In the genomic region with DNA sequence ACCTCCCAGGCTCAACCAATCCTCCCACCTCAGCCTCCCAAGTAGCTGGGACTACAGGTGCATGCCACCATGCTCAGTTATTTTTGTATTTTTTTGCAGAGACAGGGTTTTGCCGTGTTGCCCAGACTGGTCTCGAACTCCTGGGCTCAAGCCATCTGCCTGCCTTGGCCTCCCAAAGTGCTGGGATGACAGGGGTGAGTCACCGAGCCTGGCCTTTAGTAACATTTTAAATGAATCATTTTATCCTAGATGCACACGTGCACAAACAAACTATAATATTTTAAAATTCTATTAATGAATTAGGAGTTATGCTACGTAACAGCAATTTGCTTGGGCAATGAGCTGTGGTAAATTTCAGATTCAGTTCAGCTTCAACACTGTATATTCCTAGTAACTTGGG, we compare ENCODE assay signal across 2 cellular contexts.
A peak's percentile ranks its signal among the peaks of the same experiment; 100 is the strongest.
TF ChIP-seq lines count a peak whose summit lies in the region.

No MANE protein-coding gene starts in this region.

TF ChIP-seq in SK-N-SH, 30 proteins besides CTCF, POLR2A, EP300 and RAD21:
- TF ChIP-seq PBX3 (IDR thresholded peaks at IDR 0.05) (no peak), JUND (IDR thresholded peaks at IDR 0.05) (no peak), IRF3 (IDR thresholded peaks at IDR 0.05; ENCODE audit: low read depth, low read length) (no peak), FOSL2 (IDR thresholded peaks at IDR 0.05; ENCODE audit: borderline replicate concordance, low read depth) (peak; percentile 22; the same call in 1 of the 2 replicates), YY1 (IDR thresholded peaks at IDR 0.05; ENCODE audit: low read depth) (no peak), FOXM1 (IDR thresholded peaks at IDR 0.05; ENCODE audit: low read depth) (no peak)
- TF ChIP-seq, protein P1, sequence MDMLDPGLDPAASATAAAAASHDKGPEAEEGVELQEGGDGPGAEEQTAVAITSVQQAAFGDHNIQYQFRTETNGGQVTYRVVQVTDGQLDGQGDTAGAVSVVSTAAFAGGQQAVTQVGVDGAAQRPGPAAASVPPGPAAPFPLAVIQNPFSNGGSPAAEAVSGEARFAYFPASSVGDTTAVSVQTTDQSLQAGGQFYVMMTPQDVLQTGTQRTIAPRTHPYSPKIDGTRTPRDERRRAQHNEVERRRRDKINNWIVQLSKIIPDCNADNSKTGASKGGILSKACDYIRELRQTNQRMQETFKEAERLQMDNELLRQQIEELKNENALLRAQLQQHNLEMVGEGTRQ (IDR thresholded peaks at IDR 0.05; ENCODE audit: borderline replicate concordance, low read depth, low read length), result no peak

TF ChIP-seq in SK-N-SH treated with all-trans-retinoic acid at 6 μM for 48 hours, 23 proteins besides CTCF, POLR2A, EP300 and RAD21:
- TF ChIP-seq, protein P2, sequence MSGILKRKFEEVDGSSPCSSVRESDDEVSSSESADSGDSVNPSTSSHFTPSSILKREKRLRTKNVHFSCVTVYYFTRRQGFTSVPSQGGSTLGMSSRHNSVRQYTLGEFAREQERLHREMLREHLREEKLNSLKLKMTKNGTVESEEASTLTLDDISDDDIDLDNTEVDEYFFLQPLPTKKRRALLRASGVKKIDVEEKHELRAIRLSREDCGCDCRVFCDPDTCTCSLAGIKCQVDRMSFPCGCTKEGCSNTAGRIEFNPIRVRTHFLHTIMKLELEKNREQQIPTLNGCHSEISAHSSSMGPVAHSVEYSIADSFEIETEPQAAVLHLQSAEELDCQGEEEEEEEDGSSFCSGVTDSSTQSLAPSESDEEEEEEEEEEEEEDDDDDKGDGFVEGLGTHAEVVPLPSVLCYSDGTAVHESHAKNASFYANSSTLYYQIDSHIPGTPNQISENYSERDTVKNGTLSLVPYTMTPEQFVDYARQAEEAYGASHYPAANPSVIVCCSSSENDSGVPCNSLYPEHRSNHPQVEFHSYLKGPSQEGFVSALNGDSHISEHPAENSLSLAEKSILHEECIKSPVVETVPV (CRISPR knock-in tag; IDR thresholded peaks at IDR 0.05), result no peak
- no peak for TF ChIP-seq CREB5 (CRISPR knock-in tag; IDR thresholded peaks at IDR 0.05; ENCODE audit: low read depth)
- TF ChIP-seq PPARA (CRISPR knock-in tag; IDR thresholded peaks at IDR 0.05; ENCODE audit: borderline replicate concordance), result no peak
- TF ChIP-seq, protein P3, sequence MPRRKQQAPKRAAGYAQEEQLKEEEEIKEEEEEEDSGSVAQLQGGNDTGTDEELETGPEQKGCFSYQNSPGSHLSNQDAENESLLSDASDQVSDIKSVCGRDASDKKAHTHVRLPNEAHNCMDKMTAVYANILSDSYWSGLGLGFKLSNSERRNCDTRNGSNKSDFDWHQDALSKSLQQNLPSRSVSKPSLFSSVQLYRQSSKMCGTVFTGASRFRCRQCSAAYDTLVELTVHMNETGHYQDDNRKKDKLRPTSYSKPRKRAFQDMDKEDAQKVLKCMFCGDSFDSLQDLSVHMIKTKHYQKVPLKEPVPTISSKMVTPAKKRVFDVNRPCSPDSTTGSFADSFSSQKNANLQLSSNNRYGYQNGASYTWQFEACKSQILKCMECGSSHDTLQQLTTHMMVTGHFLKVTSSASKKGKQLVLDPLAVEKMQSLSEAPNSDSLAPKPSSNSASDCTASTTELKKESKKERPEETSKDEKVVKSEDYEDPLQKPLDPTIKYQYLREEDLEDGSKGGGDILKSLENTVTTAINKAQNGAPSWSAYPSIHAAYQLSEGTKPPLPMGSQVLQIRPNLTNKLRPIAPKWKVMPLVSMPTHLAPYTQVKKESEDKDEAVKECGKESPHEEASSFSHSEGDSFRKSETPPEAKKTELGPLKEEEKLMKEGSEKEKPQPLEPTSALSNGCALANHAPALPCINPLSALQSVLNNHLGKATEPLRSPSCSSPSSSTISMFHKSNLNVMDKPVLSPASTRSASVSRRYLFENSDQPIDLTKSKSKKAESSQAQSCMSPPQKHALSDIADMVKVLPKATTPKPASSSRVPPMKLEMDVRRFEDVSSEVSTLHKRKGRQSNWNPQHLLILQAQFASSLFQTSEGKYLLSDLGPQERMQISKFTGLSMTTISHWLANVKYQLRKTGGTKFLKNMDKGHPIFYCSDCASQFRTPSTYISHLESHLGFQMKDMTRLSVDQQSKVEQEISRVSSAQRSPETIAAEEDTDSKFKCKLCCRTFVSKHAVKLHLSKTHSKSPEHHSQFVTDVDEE (CRISPR knock-in tag; IDR thresholded peaks at IDR 0.05), result no peak
- no peak for TF ChIP-seq SNAI2 (CRISPR knock-in tag; IDR thresholded peaks at IDR 0.05)
- no peak for TF ChIP-seq ZFP30 (CRISPR knock-in tag; IDR thresholded peaks at IDR 0.05)
- no peak for TF ChIP-seq ZNF8 (CRISPR knock-in tag; IDR thresholded peaks at IDR 0.05)
- no peak for TF ChIP-seq RARB (CRISPR knock-in tag; IDR thresholded peaks at IDR 0.05)
- no peak for TF ChIP-seq GLIS3 (CRISPR knock-in tag; IDR thresholded peaks at IDR 0.05)
- TF ChIP-seq, protein P4, sequence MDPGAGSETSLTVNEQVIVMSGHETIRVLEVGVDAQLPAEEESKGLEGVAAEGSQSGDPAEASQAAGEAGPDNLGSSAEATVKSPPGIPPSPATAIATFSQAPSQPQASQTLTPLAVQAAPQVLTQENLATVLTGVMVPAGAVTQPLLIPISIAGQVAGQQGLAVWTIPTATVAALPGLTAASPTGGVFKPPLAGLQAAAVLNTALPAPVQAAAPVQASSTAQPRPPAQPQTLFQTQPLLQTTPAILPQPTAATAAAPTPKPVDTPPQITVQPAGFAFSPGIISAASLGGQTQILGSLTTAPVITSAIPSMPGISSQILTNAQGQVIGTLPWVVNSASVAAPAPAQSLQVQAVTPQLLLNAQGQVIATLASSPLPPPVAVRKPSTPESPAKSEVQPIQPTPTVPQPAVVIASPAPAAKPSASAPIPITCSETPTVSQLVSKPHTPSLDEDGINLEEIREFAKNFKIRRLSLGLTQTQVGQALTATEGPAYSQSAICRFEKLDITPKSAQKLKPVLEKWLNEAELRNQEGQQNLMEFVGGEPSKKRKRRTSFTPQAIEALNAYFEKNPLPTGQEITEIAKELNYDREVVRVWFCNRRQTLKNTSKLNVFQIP (CRISPR knock-in tag; IDR thresholded peaks at IDR 0.05; ENCODE audit: borderline replicate concordance, low read depth), result no peak
- TF ChIP-seq ZNF70 (CRISPR knock-in tag; IDR thresholded peaks at IDR 0.05), result no peak
- no peak for TF ChIP-seq CSDC2 (CRISPR knock-in tag; IDR thresholded peaks at IDR 0.05)
- no peak for TF ChIP-seq TCF4 (CRISPR knock-in tag; IDR thresholded peaks at IDR 0.05; ENCODE audit: borderline replicate concordance)
- TF ChIP-seq TOX (CRISPR knock-in tag; IDR thresholded peaks at IDR 0.05; ENCODE audit: borderline replicate concordance), result no peak
- no peak for TF ChIP-seq OSR1 (CRISPR knock-in tag; IDR thresholded peaks at IDR 0.05)
- TF ChIP-seq ZNF565 (CRISPR knock-in tag; conservative IDR thresholded peaks at IDR 0.05; ENCODE audit: low read depth), result no peak
- no peak for TF ChIP-seq PATZ1 (CRISPR knock-in tag; IDR thresholded peaks at IDR 0.05; ENCODE audit: borderline replicate concordance)
- TF ChIP-seq ESRRG (CRISPR knock-in tag; IDR thresholded peaks at IDR 0.05), result no peak
